ENCODE assay signal across 22 cellular contexts in the genomic region with DNA sequence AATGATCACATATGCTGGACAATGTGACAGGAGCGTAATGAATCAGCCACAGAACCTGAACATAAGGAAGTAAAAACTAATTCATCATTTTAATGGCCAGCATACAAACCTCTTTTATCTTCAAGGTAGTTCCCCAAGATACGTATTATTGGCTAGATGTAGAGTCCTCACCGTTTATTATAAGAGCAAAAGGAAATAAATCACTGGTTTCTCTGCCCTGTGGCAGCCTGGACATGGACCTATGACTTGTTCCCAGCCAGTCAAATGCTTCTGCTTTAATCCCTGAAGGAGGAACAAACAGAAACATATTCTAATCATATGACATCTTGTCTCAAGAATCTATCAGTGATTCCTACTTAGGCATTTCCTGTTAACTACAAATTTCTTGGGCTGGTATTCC.
DNase-seq lines count a peak whose midpoint lies in the region; ATAC-seq and TF ChIP-seq lines count a peak whose summit lies in the region.
"Had no signal": no experiment of that assay in that cellular context is flagged by ENCODE, and none has a peak within 500 bp of the region (broad histone marks: within the 10 kb centered on the region; RNA-seq: fewer than 3 reads in every experiment).

No MANE protein-coding gene starts in this region.

- H3K36me3 Mint-ChIP-seq in activated naive CD8-positive, alpha-beta T cell treated with anti-CD3 and anti-CD28 coated beads, Interleukin-2, amount 50 U/mL, for 24 hours (ENCODE audit: low read depth), result no peaks in the 10 kb centered on the region
- no peaks in the 10 kb centered on the region for H3K36me3 Mint-ChIP-seq in T-helper 2 cell treated with Interferon-gamma antibody and Interleukin-4, amounts not matched to agents 5 μg/mL and 100 μg/mL, for 36 hours (ENCODE audit: low read depth)
- H3K36me3 Mint-ChIP-seq: activated naive CD4-positive, alpha-beta T cell treated with anti-CD3 and anti-CD28 coated beads, Interleukin-2, amount 50 U/mL, for 72 hours; brain had no signal

- no peak for TF ChIP-seq CTCF in foreskin fibroblast (IDR thresholded peaks at IDR 0.05; ENCODE audit: low read depth, low read length)

- no peak overlapping the region for H3K27ac Mint-ChIP-seq in activated naive CD8-positive, alpha-beta T cell treated with anti-CD3 and anti-CD28 coated beads, Interleukin-2, amount 50 U/mL, for 24 hours
- no peak overlapping the region for H3K27ac Mint-ChIP-seq in T-helper 2 cell treated with Interferon-gamma antibody and Interleukin-4, amounts not matched to agents 5 μg/mL and 100 μg/mL, for 36 hours
- H3K27ac Mint-ChIP-seq: activated naive CD4-positive, alpha-beta T cell treated with anti-CD3 and anti-CD28 coated beads, Interleukin-2, amount 50 U/mL, for 72 hours; activated T-cell treated with anti-CD3 and anti-CD28 coated beads, Interleukin-2, amount 50 U/mL, for 72 hours; brain had no signal

- H3K4me1 Mint-ChIP-seq in activated naive CD8-positive, alpha-beta T cell treated with anti-CD3 and anti-CD28 coated beads, Interleukin-2, amount 50 U/mL, for 24 hours, result no peaks in the 10 kb centered on the region
- H3K4me1 Mint-ChIP-seq in T-helper 2 cell treated with Interferon-gamma antibody and Interleukin-4, amounts not matched to agents 5 μg/mL and 100 μg/mL, for 36 hours (ENCODE audit: low read depth), result peaks cover 3% of the 10 kb centered on the region

- no peak for ATAC-seq in activated naive CD8-positive, alpha-beta T cell treated with anti-CD3 and anti-CD28 coated beads, Interleukin-2, amount 50 U/mL, for 24 hours
- ATAC-seq: activated CD4-positive, CD25-positive, alpha-beta regulatory T cell treated with anti-CD3 and anti-CD28 coated beads, Interleukin-2, amount 50 U/mL, for 24 hours; activated naive CD4-positive, alpha-beta T cell treated with anti-CD3 and anti-CD28 coated beads, Interleukin-2, amount 50 U/mL, for 72 hours; activated T-cell treated with anti-CD3 and anti-CD28 coated beads, Interleukin-2, amount 50 U/mL, for 72 hours; left lung had no signal

- H3K9me3 Mint-ChIP-seq in activated naive CD8-positive, alpha-beta T cell treated with anti-CD3 and anti-CD28 coated beads, Interleukin-2, amount 50 U/mL, for 24 hours, result no peaks in the 10 kb centered on the region
- no peaks in the 10 kb centered on the region for H3K9me3 Mint-ChIP-seq in T-helper 2 cell treated with Interferon-gamma antibody and Interleukin-4, amounts not matched to agents 5 μg/mL and 100 μg/mL, for 36 hours
- H3K9me3 Mint-ChIP-seq: activated naive CD4-positive, alpha-beta T cell treated with anti-CD3 and anti-CD28 coated beads, Interleukin-2, amount 50 U/mL, for 72 hours; activated T-cell treated with anti-CD3 and anti-CD28 coated beads, Interleukin-2, amount 50 U/mL, for 72 hours had no signal

- DNase-seq in A172 (ENCODE audit: low spot score) (peak; percentile 55), HCEC 1CT (peak; percentile 47), SK-MEL-5 (ENCODE audit: low read depth, low spot score) (peak; percentile 21), foreskin fibroblast (peak; percentile 28 to 41), NCI-H510A (lab: John Stamatoyannopoulos, UW) (no peak)
- DNase-seq in activated naive CD8-positive, alpha-beta T cell treated with anti-CD3 and anti-CD28 coated beads, Interleukin-2, amount 50 U/mL, for 24 hours, result no peak
- DNase-seq in T-helper 2 cell treated with Interferon-gamma antibody and Interleukin-4, amounts not matched to agents 5 μg/mL and 100 μg/mL, for 36 hours (ENCODE audit: low spot score), result no peak
- DNase-seq in stimulated activated CD8-positive, alpha-beta memory T cell treated with anti-CD3 and anti-CD28 coated beads, Interleukin-4, amount 100 ng/mL, for 48 hours, result no peak
- DNase-seq: activated T-cell treated with anti-CD3 and anti-CD28 coated beads, Interleukin-2, amount 50 U/mL, for 72 hours; left lung; MM.1S; NCI-H146; NCI-H2171 treated with DMSO at 0.1 percent for 48 hours; NCI-H774; SK-N-SH; stimulated activated CD4-positive, alpha-beta T cell treated with anti-CD3 and anti-CD28 coated beads, Interleukin-12 subunit alpha, Interleukin-12 subunit beta, amount 100 ng/mL, for 4 hours; substantia nigra; T1000 had no signal

- no peak overlapping the region for H3K4me3 ChIP-seq in foreskin fibroblast (ENCODE audit: low read depth in 1 of 2, low read length in 2 of 2)
- H3K4me3 ChIP-seq: left lung, vagina had no signal

- in situ Hi-C loops in SK-MEL-5 (cut with HindIII; ENCODE audit: low pct_unique_long_range_greater_than_20kb, low sequenced_read_pairs), result no loop called here

- no peak overlapping the region for H3K4me3 Mint-ChIP-seq in activated naive CD8-positive, alpha-beta T cell treated with anti-CD3 and anti-CD28 coated beads, Interleukin-2, amount 50 U/mL, for 24 hours
- no peak overlapping the region for H3K4me3 Mint-ChIP-seq in T-helper 2 cell treated with Interferon-gamma antibody and Interleukin-4, amounts not matched to agents 5 μg/mL and 100 μg/mL, for 36 hours
- H3K4me3 Mint-ChIP-seq: activated T-cell treated with anti-CD3 and anti-CD28 coated beads, Interleukin-2, amount 50 U/mL, for 72 hours; brain had no signal

- peaks cover 6% of the 10 kb centered on the region for H3K27me3 Mint-ChIP-seq in activated naive CD8-positive, alpha-beta T cell treated with anti-CD3 and anti-CD28 coated beads, Interleukin-2, amount 50 U/mL, for 24 hours
- peaks cover 21% of the 10 kb centered on the region for H3K27me3 Mint-ChIP-seq in T-helper 2 cell treated with Interferon-gamma antibody and Interleukin-4, amounts not matched to agents 5 μg/mL and 100 μg/mL, for 36 hours (ENCODE audit: low read depth)
- H3K27me3 Mint-ChIP-seq: brain had no signal

Comparison
In these comparisons a context has a peak if more than half of its experiments do, and no peak if none do; other contexts are left out.
1. DNase-seq: peak in A172 (single experiment), HCEC 1CT (single experiment), SK-MEL-5 (single experiment) and foreskin fibroblast (2 of 2); none in activated naive CD8-positive, alpha-beta T cell treated with anti-CD3 and anti-CD28 coated beads, Interleukin-2, amount 50 U/mL, for 24 hours (single experiment), T-helper 2 cell treated with Interferon-gamma antibody and Interleukin-4, amounts not matched to agents 5 μg/mL and 100 μg/mL, for 36 hours (single experiment), NCI-H510A (single experiment) and stimulated activated CD8-positive, alpha-beta memory T cell treated with anti-CD3 and anti-CD28 coated beads, Interleukin-4, amount 100 ng/mL, for 48 hours (single experiment).